Comparison of ENCODE assay signal across 8 cellular contexts in the genomic region with DNA sequence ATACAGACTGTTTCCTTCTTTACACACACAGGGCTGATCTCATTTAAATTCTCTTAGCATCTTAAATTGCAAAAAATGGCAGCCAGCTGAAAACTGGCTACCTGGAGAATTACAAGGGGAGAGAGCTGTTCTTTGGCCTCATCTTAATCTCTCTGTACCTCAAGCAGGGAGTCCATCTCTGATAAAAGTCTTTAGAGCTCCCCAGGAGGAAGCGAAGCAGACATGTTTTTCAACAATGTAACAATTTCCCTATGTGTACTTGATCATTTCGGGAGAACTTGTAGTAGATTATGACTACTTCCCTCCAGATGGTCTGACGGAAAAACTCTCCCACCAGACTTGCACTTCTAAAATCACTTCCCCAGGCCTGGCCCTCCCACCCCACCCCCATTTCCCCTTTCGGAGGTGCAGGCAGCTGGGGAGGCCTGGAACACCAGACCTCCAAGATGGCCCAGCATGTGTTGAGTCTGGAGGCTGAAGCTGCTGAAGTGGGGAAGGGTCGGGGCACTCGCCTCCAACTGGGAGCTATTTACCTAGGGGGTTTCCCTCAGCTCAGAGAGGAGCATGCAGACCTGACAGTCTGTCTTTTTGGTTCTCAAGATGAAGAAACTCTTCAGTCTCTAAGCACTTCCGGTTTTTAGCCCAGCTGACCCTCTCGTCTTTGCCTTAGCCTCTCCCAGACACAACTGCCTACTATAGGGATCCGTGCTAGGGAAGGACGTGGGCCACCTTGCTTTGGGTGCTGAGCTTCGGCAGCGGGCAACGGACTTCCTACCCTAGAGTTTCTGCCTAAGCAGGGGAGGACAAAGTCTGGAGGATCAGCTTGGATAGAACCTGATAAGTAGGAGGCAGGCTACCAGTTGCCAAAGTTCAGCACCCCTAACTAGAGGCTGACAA.
DNase-seq lines count a peak whose midpoint lies in the region; ATAC-seq and TF ChIP-seq lines count a peak whose summit lies in the region.

No MANE protein-coding gene starts in this region.

- H3K4me3 ChIP-seq in SK-N-MC (peak overlapping the region; percentile 90), fibroblast of lung (replicated peaks in 1 of 4; ENCODE audit: control extremely low read depth in 1 of 4, insufficient read depth in 1 of 4, low read depth in 3 of 4, low read length in 4 of 4) (no peak overlapping the region)

- H3K18ac ChIP-seq in H9 (ENCODE audit: insufficient read length, low read depth, low read length) = no peak overlapping the region

- TF ChIP-seq CTCF in H9 (conservative IDR thresholded peaks at IDR 0.05) (no peak), fibroblast of lung (conservative IDR thresholded peaks at IDR 0.05 in 1 of 2, IDR thresholded peaks at IDR 0.05 in 1 of 2; ENCODE audit: low read depth in 1 of 2, low read length in 2 of 2) (no peak)

- H3K27ac ChIP-seq in H9 (ENCODE audit: insufficient read length, low read depth, low read length) = no peak overlapping the region
- H3K27ac ChIP-seq in SK-N-MC = peak overlapping the region; percentile 97
- peak overlapping the region; percentile 52 for H3K27ac ChIP-seq in fibroblast of lung (ENCODE audit: insufficient read depth, low read length)

- WGBS in H9 (ENCODE audit: extremely low coverage, insufficient read length, low lambda C conversion rate) = no CpG with 5 or more reads among the region's 13 CpGs

- H3K27me3 ChIP-seq in H9 (ENCODE audit: insufficient read depth, low read length) = no peaks in the 10 kb centered on the region
- no peaks in the 10 kb centered on the region for H3K27me3 ChIP-seq in fibroblast of lung (ENCODE audit: control insufficient read depth, insufficient read depth, low read length)

- H3K79me1 ChIP-seq in H9 (ENCODE audit: insufficient read depth, low read depth, low read length, poor library complexity, severe bottlenecking) = no peaks in the 10 kb centered on the region

- H2AFZ ChIP-seq in H9 (ENCODE audit: low read length) (no peak overlapping the region), fibroblast of lung (ENCODE audit: low read length) (no peak overlapping the region)

- H2BK20ac ChIP-seq in H9 (ENCODE audit: low read depth, low read length, poor library complexity, severe bottlenecking) = no peak overlapping the region

- H3K23ac ChIP-seq in H9 (ENCODE audit: insufficient read length, low read depth, low read length) = no peak overlapping the region

- H3K4ac ChIP-seq in H9 (ENCODE audit: low read depth, low read length) = no peak overlapping the region

- no peak overlapping the region for H3K56ac ChIP-seq in H9 (ENCODE audit: insufficient read length, low read depth, low read length)

- peak overlapping the region in 1 of 2 experiments; percentile 6; a peak in 2 of 5 replicates for H3K4me3 Mint-ChIP-seq in H9
- H3K4me3 Mint-ChIP-seq in stimulated activated effector memory CD8-positive, alpha-beta T cell treated with anti-CD3 and anti-CD28 coated beads, Interleukin-12 subunit alpha, Interleukin-12 subunit beta, amount 100 ng/mL, for 72 hours = peak overlapping the region; percentile 68

- no peak overlapping the region for H2BK12ac ChIP-seq in H9 (ENCODE audit: insufficient read length, low read depth, low read length)

- H3T11ph ChIP-seq in H9 (ENCODE audit: low read length) = no peak overlapping the region

- no peak overlapping the region for H2BK120ac ChIP-seq in H9 (ENCODE audit: low read depth, low read length, poor library complexity, severe bottlenecking)

- H3K79me2 ChIP-seq in H9 (ENCODE audit: insufficient read depth, low read length) (no peaks in the 10 kb centered on the region), fibroblast of lung (ENCODE audit: control insufficient read depth, insufficient read depth, low read length) (no peaks in the 10 kb centered on the region)

- no peak overlapping the region for H3K4me2 ChIP-seq in H9 (ENCODE audit: insufficient read depth, insufficient read length, low read length)
- H3K4me2 ChIP-seq in fibroblast of lung (ENCODE audit: extremely low read depth, insufficient read depth, low read length) = peak overlapping the region; percentile 49

- no peaks in the 10 kb centered on the region; a peak in 2 of 5 replicates for H3K9me3 Mint-ChIP-seq in H9
- no peaks in the 10 kb centered on the region for H3K9me3 Mint-ChIP-seq in stimulated activated effector memory CD8-positive, alpha-beta T cell treated with anti-CD3 and anti-CD28 coated beads, Interleukin-12 subunit alpha, Interleukin-12 subunit beta, amount 100 ng/mL, for 72 hours

- no peak overlapping the region for H4K91ac ChIP-seq in H9 (ENCODE audit: insufficient read length, low read depth, low read length)

- H3K4me1 ChIP-seq in H9 (ENCODE audit: insufficient read depth, low read length) (peaks cover 7% of the 10 kb centered on the region; the same call in 1 of the 2 replicates), fibroblast of lung (ENCODE audit: control insufficient read depth, extremely low read depth, insufficient read depth, low read length) (peaks cover 21% of the 10 kb centered on the region)

- H4K5ac ChIP-seq in H9 (ENCODE audit: insufficient read length, low read depth, low read length) = no peak overlapping the region

- H3K9ac ChIP-seq in H9 (ENCODE audit: extremely low read depth, insufficient read length, low read length) (no peak overlapping the region), SK-N-MC (ENCODE audit: insufficient read length) (peak overlapping the region; percentile 76), fibroblast of lung (ENCODE audit: insufficient read depth, low read length) (no peak overlapping the region)

- H4K8ac ChIP-seq in H9 (replicated peaks; ENCODE audit: insufficient read length, low read depth, low read length) = no peak overlapping the region

- H3K23me2 ChIP-seq in H9 (ENCODE audit: insufficient read length, low read depth, low read length, poor library complexity, severe bottlenecking) = no peaks in the 10 kb centered on the region

- no peak overlapping the region for H2BK15ac ChIP-seq in H9 (ENCODE audit: low read depth, low read length)

- H3K27me3 Mint-ChIP-seq in H9 (ENCODE audit: low read depth) = peaks cover 13% of the 10 kb centered on the region

- no peak for ATAC-seq in stimulated activated effector memory CD8-positive, alpha-beta T cell treated with anti-CD3 and anti-CD28 coated beads, Interleukin-12 subunit alpha, Interleukin-12 subunit beta, amount 100 ng/mL, for 72 hours
- ATAC-seq in HG02885 (IDR thresholded peaks at IDR 0.05; ENCODE audit: poor library complexity, unreplicated experiment) (no peak), GM18867 (IDR thresholded peaks at IDR 0.05; ENCODE audit: unreplicated experiment) (no peak)

- no peaks in the 10 kb centered on the region for H4K20me1 ChIP-seq in H9 (ENCODE audit: control insufficient read depth, insufficient read depth, insufficient read length)
- no peaks in the 10 kb centered on the region for H4K20me1 ChIP-seq in fibroblast of lung (ENCODE audit: control insufficient read depth, extremely low read depth, insufficient read depth, low read length)

- H3K9me3 ChIP-seq in H9 (ENCODE audit: control insufficient read depth, low read depth, low read length) (no peaks in the 10 kb centered on the region), SK-N-MC (ENCODE audit: low read depth, low read length) (no peaks in the 10 kb centered on the region), fibroblast of lung (ENCODE audit: control insufficient read depth, insufficient read depth, low read depth, low read length) (no peaks in the 10 kb centered on the region)

- H3K4me1 Mint-ChIP-seq in H9 = peaks cover 42 to 49% of the 10 kb centered on the region in 2 experiments
- peaks cover 55% of the 10 kb centered on the region for H3K4me1 Mint-ChIP-seq in stimulated activated effector memory CD8-positive, alpha-beta T cell treated with anti-CD3 and anti-CD28 coated beads, Interleukin-12 subunit alpha, Interleukin-12 subunit beta, amount 100 ng/mL, for 72 hours

- H3K36me3 Mint-ChIP-seq in H9 (ENCODE audit: insufficient read depth in 1 of 3, low read depth in 3 of 3) = no peaks in the 10 kb centered on the region; a peak in 1 of 7 replicates
- H3K36me3 Mint-ChIP-seq in stimulated activated effector memory CD8-positive, alpha-beta T cell treated with anti-CD3 and anti-CD28 coated beads, Interleukin-12 subunit alpha, Interleukin-12 subunit beta, amount 100 ng/mL, for 72 hours = peaks cover 21% of the 10 kb centered on the region

- H3K14ac ChIP-seq in H9 (ENCODE audit: insufficient read depth, low read length) = no peak overlapping the region

- H3K36me3 ChIP-seq in SK-N-MC (ENCODE audit: insufficient read depth, low read length) (no peaks in the 10 kb centered on the region), fibroblast of lung (ENCODE audit: control insufficient read depth, insufficient read depth, low read length) (no peaks in the 10 kb centered on the region)

- DNase-seq in H9 (no peak), SK-N-MC (ENCODE audit: low read depth, low spot score) (no peak), fibroblast of lung (ENCODE audit: low read depth in 2 of 2) (no peak), GOT3 (lab: John Stamatoyannopoulos, UW) (no peak), NCI-H1694 (lab: John Stamatoyannopoulos, UW) (no peak)
- DNase-seq in stimulated activated effector memory CD8-positive, alpha-beta T cell treated with anti-CD3 and anti-CD28 coated beads, Interleukin-12 subunit alpha, Interleukin-12 subunit beta, amount 100 ng/mL, for 72 hours (ENCODE audit: low spot score in 2 of 2) = no peak

- H2BK5ac ChIP-seq in H9 (ENCODE audit: insufficient read length, low read length) = no peak overlapping the region

- H2AK5ac ChIP-seq in H9 (ENCODE audit: insufficient read length, low read length) = no peak overlapping the region

- peak overlapping the region in 2 of 3 experiments; percentile 44 to 98; a peak in 5 of 7 replicates for H3K27ac Mint-ChIP-seq in H9
- peak overlapping the region; percentile 95 for H3K27ac Mint-ChIP-seq in stimulated activated effector memory CD8-positive, alpha-beta T cell treated with anti-CD3 and anti-CD28 coated beads, Interleukin-12 subunit alpha, Interleukin-12 subunit beta, amount 100 ng/mL, for 72 hours
